ENCODE assay signal across 23 cellular contexts in genomic region chr18:24502621-24503020, GRCh38. TPM values are rescaled to one million over a fixed set of nuclear protein-coding genes. Genes with fewer than 3 reads are reported as not detected.
DNase-seq lines count a peak whose midpoint lies in the region; ATAC-seq and TF ChIP-seq lines count a peak whose summit lies in the region.
"Had no signal": no experiment of that assay in that cellular context is flagged by ENCODE, and none has a peak within 500 bp of the region (broad histone marks: within the 10 kb centered on the region; RNA-seq: fewer than 3 reads in every experiment).

No MANE protein-coding gene starts in this region.

- intact Hi-C loops in CD4-positive, alpha-beta memory T cell (cut with micrococcal nuclease): no loop called here

- TF ChIP-seq CTCF in endodermal cell (conservative IDR thresholded peaks at IDR 0.05): no peak
- TF ChIP-seq CTCF in hepatocyte (IDR thresholded peaks at IDR 0.05; ENCODE audit: poor library complexity): no peak

- no peaks in the 10 kb centered on the region for H3K4me1 ChIP-seq in endodermal cell (ENCODE audit: control insufficient read depth, insufficient read depth, low read length)
- H3K4me1 ChIP-seq in hepatocyte (ENCODE audit: insufficient read depth): peaks cover 3% of the 10 kb centered on the region
- H3K4me1 ChIP-seq in CD4-positive, alpha-beta memory T cell (ENCODE audit: insufficient read depth, low read length): no peaks in the 10 kb centered on the region
- H3K4me1 ChIP-seq: A549 had no signal

- H3K27ac Mint-ChIP-seq in endodermal cell: no peak overlapping the region
- no peak overlapping the region for H3K27ac Mint-ChIP-seq in CD4-positive, alpha-beta memory T cell
- H3K27ac Mint-ChIP-seq: activated CD8-positive, alpha-beta T cell treated with anti-CD3 and anti-CD28 coated beads for 36 hours; B cell; type B pancreatic cell had no signal

- no peaks in the 10 kb centered on the region for H3K27me3 Mint-ChIP-seq in endodermal cell (ENCODE audit: insufficient read depth)
- peaks cover 8 to 15% of the 10 kb centered on the region in 2 donors for H3K27me3 Mint-ChIP-seq in CD4-positive, alpha-beta memory T cell
- H3K27me3 Mint-ChIP-seq: type B pancreatic cell had no signal

- H3K4me2 ChIP-seq in hepatocyte: no peak overlapping the region
- H3K4me2 ChIP-seq: A549 had no signal

- no peak overlapping the region for H2AFZ ChIP-seq in hepatocyte

- H4K20me1 ChIP-seq in hepatocyte (ENCODE audit: insufficient read depth, poor library complexity, severe bottlenecking): no peaks in the 10 kb centered on the region

- WGBS in endodermal cell (ENCODE audit: insufficient coverage in 1 of 2, insufficient read length in 1 of 2), 2 experiments: 89 to 90% methylated on average over 1 to 2 of the region's 2 CpGs
- WGBS in hepatocyte (ENCODE audit: low lambda C conversion rate, missing lambda C conversion rate): 76% methylated on average over 2 of the region's 2 CpGs

- H3K4me1 Mint-ChIP-seq in endodermal cell: peaks cover 12% of the 10 kb centered on the region
- no peaks in the 10 kb centered on the region for H3K4me1 Mint-ChIP-seq in CD4-positive, alpha-beta memory T cell
- H3K4me1 Mint-ChIP-seq: B cell had no signal

- H3K9me3 ChIP-seq in endodermal cell (ENCODE audit: control insufficient read depth, low read length): no peaks in the 10 kb centered on the region
- no peaks in the 10 kb centered on the region for H3K9me3 ChIP-seq in hepatocyte (ENCODE audit: low read depth)
- no peaks in the 10 kb centered on the region for H3K9me3 ChIP-seq in CD4-positive, alpha-beta memory T cell (ENCODE audit: control insufficient read depth in 1 of 2, low read length in 2 of 2)
- H3K9me3 ChIP-seq: A549 had no signal

- no peak overlapping the region for H3K4me3 Mint-ChIP-seq in endodermal cell
- no peak overlapping the region for H3K4me3 Mint-ChIP-seq in CD4-positive, alpha-beta memory T cell
- H3K4me3 Mint-ChIP-seq: activated CD8-positive, alpha-beta T cell treated with anti-CD3 and anti-CD28 coated beads for 36 hours; B cell; type B pancreatic cell had no signal

- no peak overlapping the region for H3K27ac ChIP-seq in endodermal cell (ENCODE audit: low read depth, low read length)
- no peak overlapping the region for H3K27ac ChIP-seq in hepatocyte
- H3K27ac ChIP-seq in CD4-positive, alpha-beta memory T cell (ENCODE audit: low read depth, low read length): no peak overlapping the region
- H3K27ac ChIP-seq: A549, skin epidermis had no signal

- H3K9me3 Mint-ChIP-seq in endodermal cell: no peaks in the 10 kb centered on the region
- no peaks in the 10 kb centered on the region for H3K9me3 Mint-ChIP-seq in CD4-positive, alpha-beta memory T cell
- H3K9me3 Mint-ChIP-seq: activated CD8-positive, alpha-beta T cell treated with anti-CD3 and anti-CD28 coated beads for 36 hours had no signal

- no peaks in the 10 kb centered on the region for H3K79me2 ChIP-seq in hepatocyte

- CTCF ChIA-PET in CD4-positive, alpha-beta memory T cell (lab: Charles Lee; ENCODE audit: partially characterized antibody): interaction anchor here (1.0 to 2.9 kb wide), 3 partner anchors 11 to 224 kb away, joined by 3 to 18 read pairs (median 8); no protein-coding TSS in a partner anchor

- POLR2A ChIA-PET in CD4-positive, alpha-beta memory T cell (lab: Charles Lee; ENCODE audit: partially characterized antibody): no interaction called here

- no peak overlapping the region for H3K9ac ChIP-seq in endodermal cell (ENCODE audit: extremely low read depth, low read length, poor library complexity, severe bottlenecking)

- no peaks in the 10 kb centered on the region for H3K36me3 ChIP-seq in endodermal cell (ENCODE audit: control insufficient read depth, insufficient read depth, low read length)
- H3K36me3 ChIP-seq in hepatocyte (replicated peaks; ENCODE audit: insufficient read depth, low read depth): no peaks in the 10 kb centered on the region
- H3K36me3 ChIP-seq in CD4-positive, alpha-beta memory T cell (ENCODE audit: insufficient read depth, low read length): no peaks in the 10 kb centered on the region

- peak overlapping the region; percentile 36 for H3K4me3 ChIP-seq in endodermal cell (ENCODE audit: low read length)
- H3K4me3 ChIP-seq in hepatocyte: no peak overlapping the region
- H3K4me3 ChIP-seq in CD4-positive, alpha-beta memory T cell (ENCODE audit: low read length in 2 of 2): no peak overlapping the region
- H3K4me3 ChIP-seq: A549, skin epidermis had no signal

- ATAC-seq in HG02884 (IDR thresholded peaks at IDR 0.05; ENCODE audit: unreplicated experiment): no peak
- ATAC-seq: A549; activated CD8-positive, alpha-beta T cell treated with anti-CD3 and anti-CD28 coated beads for 36 hours; left cardiac atrium had no signal

- DNase-seq in NCI-H2171 treated with DMSO at 0.1 percent for 48 hours (lab: John Stamatoyannopoulos, UW): peak; percentile 24
- no peak for DNase-seq in NCI-H2171 (lab: John Stamatoyannopoulos, UW)
- DNase-seq in NCI-H345 (lab: John Stamatoyannopoulos, UW): peak; percentile 46
- DNase-seq in endodermal cell: no peak
- DNase-seq in hepatocyte (ENCODE audit: low spot score): no peak
- DNase-seq in CD4-positive, alpha-beta memory T cell: no peak
- no peak for DNase-seq in cerebellum (ENCODE audit: low spot score)
- DNase-seq: activated CD4-positive, alpha-beta T cell treated with anti-CD3 and anti-CD28 coated beads for 1 hour; activated CD8-positive, alpha-beta T cell treated with anti-CD3 and anti-CD28 coated beads for 36 hours; cerebellar nuclear complex; COR-L47; KBM-7; left cardiac atrium; mesenchymal stem cell; NCI-H187 had no signal

- H3K27me3 ChIP-seq in endodermal cell (ENCODE audit: control insufficient read depth, insufficient read depth, low read length, poor library complexity, severe bottlenecking) (no peaks in the 10 kb centered on the region), hepatocyte (no peaks in the 10 kb centered on the region)
- no peaks in the 10 kb centered on the region for H3K27me3 ChIP-seq in CD4-positive, alpha-beta memory T cell (ENCODE audit: insufficient read depth, low read length)

- H3K9me2 ChIP-seq in hepatocyte (replicated peaks; ENCODE audit: insufficient read depth): no peaks in the 10 kb centered on the region

- H3K36me3 Mint-ChIP-seq in endodermal cell (ENCODE audit: low read depth): no peaks in the 10 kb centered on the region
- peaks cover 0 to 4% of the 10 kb centered on the region in 2 donors for H3K36me3 Mint-ChIP-seq in CD4-positive, alpha-beta memory T cell
- H3K36me3 Mint-ChIP-seq: type B pancreatic cell had no signal

RNA-seq across cellular contexts. Expression of gene HRH4, which starts 42.2 kb away (rescaled TPM):
- total RNA-seq in endodermal cell (under 1 TPM in 1 of 2 donors, not detected in 1; 0.20 TPM), hepatocyte (not detected in 2 replicates), cerebellum (0.18 TPM)
- polyA plus RNA-seq in endodermal cell (2013, experiment 1 of 2): 0.07 TPM
- not detected for polyA plus RNA-seq in endodermal cell (2013, experiment 2 of 2)
- not detected in 2 replicates for polyA plus RNA-seq in hepatocyte
- 1 to 10 TPM; 1.1 to 1.6 TPM for total RNA-seq in CD4-positive, alpha-beta memory T cell
- 1 to 10 TPM; 1.1 to 2.2 TPM for polyA plus RNA-seq in CD4-positive, alpha-beta memory T cell
- total RNA-seq: activated CD8-positive, alpha-beta T cell treated with anti-CD3 and anti-CD28 coated beads for 36 hours; HT-29; left cardiac atrium; RPMI7951; SK-MEL-5 had no signal

Comparison
In these comparisons a context has a peak if more than half of its experiments do, and no peak if none do; other contexts are left out.
1. DNase-seq: peak in NCI-H2171 treated with DMSO at 0.1 percent for 48 hours (single experiment) and NCI-H345 (single experiment); none in NCI-H2171 (single experiment), endodermal cell (single experiment), hepatocyte (single experiment), CD4-positive, alpha-beta memory T cell (0 of 5) and cerebellum (single experiment).